ENCODE assay signal across 8 cellular contexts in the genomic region with DNA sequence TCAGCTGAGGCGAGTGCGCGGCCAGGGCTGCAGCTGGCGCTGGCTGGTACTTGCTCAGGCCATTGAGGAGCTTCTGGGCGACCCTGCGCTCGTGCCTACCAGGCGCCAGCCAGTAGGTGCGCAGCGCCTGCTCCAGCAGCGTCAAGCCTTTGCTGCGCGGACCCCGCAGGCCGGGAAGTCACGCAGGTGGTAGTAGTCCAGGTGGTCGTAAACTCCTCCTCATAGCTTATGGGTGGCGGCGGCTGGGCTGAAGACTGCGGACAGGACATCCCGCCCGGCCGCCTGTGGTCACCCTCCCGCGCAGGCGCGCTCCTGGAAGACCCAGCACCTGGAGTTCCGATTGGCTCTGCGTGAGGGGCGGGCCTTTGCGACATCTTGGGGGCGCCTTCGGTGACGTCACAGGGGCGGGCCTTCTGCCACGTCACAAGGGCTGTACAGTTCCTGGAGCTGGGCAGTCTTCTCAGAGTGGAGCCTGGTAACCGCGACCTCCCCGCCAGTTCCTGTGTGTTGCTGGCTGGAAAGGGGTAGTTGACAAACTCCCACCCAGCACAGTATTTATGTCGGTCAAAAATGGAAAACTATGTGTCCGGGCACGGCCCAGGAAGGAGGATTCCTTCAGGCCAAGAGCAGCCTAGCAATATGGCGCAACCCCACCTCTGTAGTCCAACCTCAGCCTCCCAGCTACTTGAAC.
DNase-seq lines count a peak whose midpoint lies in the region; ATAC-seq lines count a peak whose summit lies in the region.

No MANE protein-coding gene starts in this region.

- peak; percentile 68 to 74 for DNase-seq in AML-193 (lab: John Stamatoyannopoulos, UW)
- peak; percentile 81 for DNase-seq in NCI-H226
- peak; percentile 77 to 87 (median 83) for DNase-seq in activated CD4-positive, CD25-positive, alpha-beta regulatory T cell (lab: John Stamatoyannopoulos, UW)
- DNase-seq in central memory CD4-positive, alpha-beta T cell = peak; percentile 92
- peak; percentile 95 for DNase-seq in islet precursor cell
- peak; percentile 92 for DNase-seq in stimulated activated CD4-positive, alpha-beta T cell treated with anti-CD3 and anti-CD28 coated beads, Interleukin-12 subunit alpha, Interleukin-12 subunit beta, amount 100 ng/mL, for 4 hours

- ATAC-seq in GM19025 (IDR thresholded peaks at IDR 0.05; ENCODE audit: low read depth, unreplicated experiment) (peak; percentile 97), HG03196 (IDR thresholded peaks at IDR 0.05; ENCODE audit: unreplicated experiment) (peak; percentile 98)

Comparison
In these comparisons a context has a peak if more than half of its experiments do, and no peak if none do; other contexts are left out.
1. Peak in every context shown above with its lines: DNase-seq and ATAC-seq.